Comparison of ENCODE assay signal across 12 cellular contexts in genomic region chr1:70042090-70042716, GRCh38.
DNase-seq lines count a peak whose midpoint lies in the region; ATAC-seq and TF ChIP-seq lines count a peak whose summit lies in the region.
"Had no signal": no experiment of that assay in that cellular context is flagged by ENCODE, and none has a peak within 500 bp of the region (broad histone marks: within the 10 kb centered on the region; RNA-seq: fewer than 3 reads in every experiment).

No MANE protein-coding gene starts in this region.

- H3K27me3 ChIP-seq in BE2C: no peaks in the 10 kb centered on the region
- H3K27me3 ChIP-seq: vagina had no signal

- TF ChIP-seq CTCF in AG10803 (conservative IDR thresholded peaks at IDR 0.05; ENCODE audit: low read length) (no peak), BE2C (IDR thresholded peaks at IDR 0.05; ENCODE audit: low read depth, low read length) (no peak)

- H3K4me1 ChIP-seq in BE2C: no peaks in the 10 kb centered on the region

- H3K4me3 ChIP-seq in AG10803 (ENCODE audit: low read length) (no peak overlapping the region), BE2C (ENCODE audit: low read depth, low read length) (no peak overlapping the region)
- H3K4me3 ChIP-seq: vagina had no signal

- peak; percentile 52 for ATAC-seq in HG03103 (IDR thresholded peaks at IDR 0.05; ENCODE audit: low read depth, unreplicated experiment)
- ATAC-seq: left ventricle myocardium superior had no signal

- DNase-seq in AG10803 (ENCODE audit: low read depth): peak; percentile 49
- peak; percentile 46 for DNase-seq in SIG-M5 (lab: John Stamatoyannopoulos, UW)
- peak; percentile 38 for DNase-seq in fibroblast of peridontal ligament (ENCODE audit: extremely low read depth)
- DNase-seq in BE2C: no peak
- no peak for DNase-seq in NCI-H146 (lab: John Stamatoyannopoulos, UW)
- no peak for DNase-seq in stimulated activated CD8-positive, alpha-beta memory T cell treated with anti-CD3 and anti-CD28 coated beads, Interleukin-4, amount 100 ng/mL, for 48 hours
- DNase-seq in NK-92 treated with Interleukin-12 subunit alpha and Interleukin-12 subunit beta, amount 100 ng/mL, for 24 hours (lab: John Stamatoyannopoulos, UW): no peak
- DNase-seq: DMS153, left ventricle myocardium superior, NCI-H2227 treated with DMSO at 0.1 percent for 48 hours had no signal

- no peaks in the 10 kb centered on the region for H3K9me3 ChIP-seq in BE2C
- H3K9me3 ChIP-seq: vagina had no signal

- no peaks in the 10 kb centered on the region for H3K36me3 ChIP-seq in BE2C
- H3K36me3 ChIP-seq: vagina had no signal

Comparison
In these comparisons a context has a peak if more than half of its experiments do, and no peak if none do; other contexts are left out.
1. DNase-seq: peak in AG10803 (single experiment), SIG-M5 (single experiment) and fibroblast of peridontal ligament (single experiment); none in BE2C (single experiment), NCI-H146 (single experiment), stimulated activated CD8-positive, alpha-beta memory T cell treated with anti-CD3 and anti-CD28 coated beads, Interleukin-4, amount 100 ng/mL, for 48 hours (single experiment) and NK-92 treated with Interleukin-12 subunit alpha and Interleukin-12 subunit beta, amount 100 ng/mL, for 24 hours (single experiment).